20 cellular contexts compared by ENCODE assay signal in the genomic region with DNA sequence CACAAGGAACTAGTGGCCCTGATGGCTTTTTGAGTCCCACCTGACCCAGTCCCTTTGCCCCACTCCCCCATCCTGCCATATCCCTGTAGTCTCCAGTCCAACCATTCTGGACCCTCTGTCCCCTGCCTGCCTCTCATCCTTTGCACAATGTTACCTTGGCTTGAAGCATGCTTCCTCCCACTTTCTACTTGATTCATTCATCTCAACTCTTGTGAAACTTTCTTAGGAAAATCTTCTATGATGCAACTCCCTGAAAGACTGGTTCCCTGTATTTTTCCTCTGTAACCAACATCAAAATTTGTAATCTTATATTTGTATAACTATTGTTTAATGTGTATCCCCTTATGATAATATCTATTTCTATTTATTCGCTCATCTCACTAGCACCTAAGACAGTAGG.
DNase-seq lines count a peak whose midpoint lies in the region; ATAC-seq and TF ChIP-seq lines count a peak whose summit lies in the region.
"Had no signal": no experiment of that assay in that cellular context is flagged by ENCODE, and none has a peak within 500 bp of the region (broad histone marks: within the 10 kb centered on the region; RNA-seq: fewer than 3 reads in every experiment).

No MANE protein-coding gene starts in this region.

- H4K20me1 ChIP-seq in HCT116 (ENCODE audit: insufficient read depth), result no peaks in the 10 kb centered on the region

- peaks cover 0 to 2% of the 10 kb centered on the region in 2 experiments; a peak in 1 of 4 replicates for H3K4me1 ChIP-seq in HCT116 (ENCODE audit: control insufficient read depth in 1 of 2, insufficient read depth in 2 of 2, low read length in 2 of 2)
- H3K4me1 ChIP-seq: A549 had no signal

- no TSS peak for BruUV-seq in HCT116 (replicated peaks; lab: Mats Ljungman, UMichigan)

- no peak for TF ChIP-seq POLR2A in HCT116 (IDR thresholded peaks at IDR 0.05; ENCODE audit: borderline replicate concordance, extremely low read depth, insufficient read depth, insufficient read length)

- no peak overlapping the region for H3K9ac ChIP-seq in HCT116 (ENCODE audit: low read length)

- TF ChIP-seq CTCF in HCT116 (IDR thresholded peaks at IDR 0.05 in 2 of 3, conservative IDR thresholded peaks at IDR 0.05 in 1 of 3; ENCODE audit: borderline replicate concordance in 1 of 3, insufficient read depth in 1 of 3, low read depth in 2 of 3, low read length in 2 of 3) (no peak), choroid plexus epithelial cell (conservative IDR thresholded peaks at IDR 0.05; ENCODE audit: low read depth, low read length) (no peak), WERI-Rb-1 (IDR thresholded peaks at IDR 0.05; ENCODE audit: low read depth, low read length) (no peak)

- H3K36me3 ChIP-seq in HCT116 (ENCODE audit: control insufficient read depth in 1 of 2, insufficient read depth in 2 of 2, low read length in 2 of 2), result no peaks in the 10 kb centered on the region
- no peaks in the 10 kb centered on the region for H3K36me3 ChIP-seq in WERI-Rb-1

- CTCF ChIA-PET in HCT116 (lab: Charles Lee), result no interaction called here

- H3K79me2 ChIP-seq in HCT116 (ENCODE audit: insufficient read depth, low read length), result no peaks in the 10 kb centered on the region

- H3K27me3 ChIP-seq in HCT116 (ENCODE audit: insufficient read depth, low read length) (no peaks in the 10 kb centered on the region), WERI-Rb-1 (ENCODE audit: insufficient read depth, low read depth, severe bottlenecking) (no peaks in the 10 kb centered on the region)

- TF ChIP-seq RAD21 in HCT116 (IDR thresholded peaks at IDR 0.05; ENCODE audit: low read depth), result no peak

- no peak overlapping the region for H2AFZ ChIP-seq in HCT116 (ENCODE audit: low read depth, low read length, poor library complexity, severe bottlenecking)

- no peaks in the 10 kb centered on the region for H3K9me2 ChIP-seq in HCT116 (ENCODE audit: insufficient read depth)

- H3K4me3 ChIP-seq in HCT116 (replicated peaks in 1 of 2; ENCODE audit: low read depth in 1 of 2, low read length in 2 of 2) (no peak overlapping the region), choroid plexus epithelial cell (ENCODE audit: low read depth, low read length) (no peak overlapping the region), WERI-Rb-1 (ENCODE audit: low read depth, low read length) (no peak overlapping the region)
- H3K4me3 ChIP-seq: A549 had no signal

- H3K9me3 ChIP-seq in HCT116 (ENCODE audit: control insufficient read depth in 1 of 2, insufficient read depth in 1 of 2, low read depth in 1 of 2, low read length in 2 of 2), result no peaks in the 10 kb centered on the region
- H3K9me3 ChIP-seq in WERI-Rb-1 (ENCODE audit: severe bottlenecking), result no peaks in the 10 kb centered on the region
- H3K9me3 ChIP-seq: A549 had no signal

- RAD21 ChIA-PET in HCT116 (lab: Charles Lee; ENCODE audit: low non-redundant PET in 1 of 2, low total read pairs in 2 of 2, uncharacterized antibody in 2 of 2, unreplicated experiment in 2 of 2), result no interaction called here

- no peak overlapping the region for H3K4me2 ChIP-seq in HCT116 (ENCODE audit: low read length)
- H3K4me2 ChIP-seq: A549 had no signal

- POLR2A ChIA-PET in HCT116 (lab: Charles Lee), result no interaction called here

- ATAC-seq in HCT116, result no peak
- no peak for ATAC-seq in HG02571 (IDR thresholded peaks at IDR 0.05; ENCODE audit: unreplicated experiment)
- no peak for ATAC-seq in HG02970 (IDR thresholded peaks at IDR 0.05; ENCODE audit: low FRiP score, unreplicated experiment)
- ATAC-seq: A549; CD8-positive, alpha-beta T cell; Panc1 had no signal

- no peak overlapping the region for H3K27ac ChIP-seq in HCT116 (ENCODE audit: low read depth, low read length)
- H3K27ac ChIP-seq in WERI-Rb-1, result no peak overlapping the region
- H3K27ac ChIP-seq: A549, RWPE1 had no signal

- intact Hi-C loops in HCT116 (cut with micrococcal nuclease), result no loop called here

- DNase-seq in HCT116 (ENCODE audit: low read depth, low spot score), result no peak
- DNase-seq in OCI-M1 (lab: John Stamatoyannopoulos, UW), result peak; percentile 70
- peak; percentile 4 for DNase-seq in choroid plexus epithelial cell (ENCODE audit: low read depth)
- peak; percentile 9 for DNase-seq in renal cortical epithelial cell (ENCODE audit: low read depth)
- DNase-seq in WERI-Rb-1, result no peak
- DNase-seq: C1 segment of cervical spinal cord; CD8-positive, alpha-beta T cell; DND-41; HCEC 1CT; KG1; MM.1S; NCI-H2029; NCI-H446 treated with DMSO at 0.1 percent for 48 hours; NCI-H526 treated with DMSO at 0.1 percent for 48 hours; SHP77 had no signal

TF ChIP-seq in HCT116, 20 proteins besides CTCF, POLR2A, EP300 and RAD21:
- 0 out of 2 replicates have a peak, but pooled peaks have one; percentile 39 for TF ChIP-seq CEBPB (IDR thresholded peaks at IDR 0.05; ENCODE audit: low read depth)
- TF ChIP-seq SP1 (IDR thresholded peaks at IDR 0.05; ENCODE audit: low read depth), result no peak

Comparison
In these comparisons a context has a peak if more than half of its experiments do, and no peak if none do; other contexts are left out.
1. DNase-seq: peak in OCI-M1 (single experiment), choroid plexus epithelial cell (single experiment) and renal cortical epithelial cell (single experiment); none in HCT116 (single experiment) and WERI-Rb-1 (single experiment).